ENCODE assay signal across 19 cellular contexts in the genomic region with DNA sequence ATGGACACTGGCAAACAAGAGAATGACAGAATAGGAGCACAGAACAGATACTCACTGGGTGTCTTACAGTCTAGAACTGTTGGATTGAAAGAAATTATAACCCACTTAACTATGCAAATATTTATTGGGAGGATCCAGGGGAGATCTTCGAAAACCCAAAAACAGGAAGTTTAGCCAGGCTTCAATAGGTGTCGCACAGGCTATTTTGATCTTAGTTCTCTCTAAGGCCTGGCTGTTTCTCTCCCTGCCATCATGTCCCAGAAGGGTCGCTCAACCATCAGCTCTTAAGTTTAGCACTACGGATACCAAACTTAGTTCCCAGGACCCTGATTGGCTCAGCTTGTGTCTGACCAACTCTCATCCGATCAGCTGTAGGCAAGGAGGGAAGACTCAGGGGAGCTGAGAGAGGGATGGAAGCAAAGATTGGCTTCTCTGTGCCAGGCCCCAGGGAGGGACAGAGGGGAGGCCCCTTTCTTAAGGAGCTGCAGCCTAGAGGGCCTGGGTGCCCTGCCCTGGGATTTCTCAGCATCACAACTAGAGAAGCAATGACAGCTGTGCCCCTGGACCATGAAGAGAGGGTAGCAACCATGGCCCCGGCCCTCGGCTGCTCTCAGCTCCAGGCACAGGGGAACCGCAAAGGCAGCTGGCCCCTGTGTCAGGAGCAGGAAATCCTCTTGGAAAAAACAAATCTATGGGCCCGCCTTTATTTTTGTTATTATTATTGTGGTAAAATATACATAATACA.
"Had no signal": no experiment of that assay in that cellular context is flagged by ENCODE, and none has a peak within 500 bp of the region (broad histone marks: within the 10 kb centered on the region; RNA-seq: fewer than 3 reads in every experiment).

No MANE protein-coding gene starts in this region.

- DNase-seq: activated CD4-positive, alpha-beta T cell treated with anti-CD3 and anti-CD28 coated beads, Interleukin-2, amount 50 U/mL, for 48 hours; activated CD4-positive, CD25-positive, alpha-beta regulatory T cell treated with anti-CD3 and anti-CD28 coated beads, Interleukin-2, amount 50 U/mL, for 72 hours; activated CD8-positive, alpha-beta memory T cell treated with anti-CD3 and anti-CD28 coated beads, Interleukin-2, amount 10 ng/mL, durations not matched to agents 7 days and 5 days; activated naive CD4-positive, alpha-beta T cell treated with anti-CD3 and anti-CD28 coated beads for 36 hours; activated naive CD8-positive, alpha-beta T cell treated with anti-CD3 and anti-CD28 coated beads, Interleukin-2, amount 50 U/mL, for 24 hours; activated T-cell treated with anti-CD3 and anti-CD28 coated beads, Interleukin-2, amount 50 U/mL, for 1 hour; aorta; cortex of kidney; effector memory CD4-positive, alpha-beta T cell; foreskin fibroblast; glutamatergic neuron; hypothalamus; left ventricle myocardium inferior; occipital lobe; stimulated activated CD4-positive, alpha-beta T cell treated with anti-CD3 and anti-CD28 coated beads, Interleukin-15, amount 100 ng/mL, for 24 hours; stimulated activated CD4-positive, alpha-beta T cell treated with anti-CD3 and anti-CD28 coated beads, Interleukin-4, amount 100 ng/mL, for 1 hour; stimulated activated naive CD4-positive, alpha-beta T cell treated with Interleukin-2 at 50 U/mL for 16 hours; transverse colon had no signal

- H3K27me3 ChIP-seq: right atrium auricular region, transverse colon had no signal

- H3K4me1 ChIP-seq: left ventricle myocardium inferior, right atrium auricular region, transverse colon had no signal

- H3K27ac ChIP-seq: left ventricle myocardium inferior, right atrium auricular region, transverse colon had no signal

- H3K4me3 ChIP-seq: left ventricle myocardium inferior, right atrium auricular region, transverse colon had no signal

- ATAC-seq: activated CD8-positive, alpha-beta memory T cell treated with anti-CD3 and anti-CD28 coated beads, Interleukin-2, amount 10 ng/mL, durations not matched to agents 7 days and 5 days; activated naive CD8-positive, alpha-beta T cell treated with anti-CD3 and anti-CD28 coated beads, Interleukin-2, amount 50 U/mL, for 24 hours had no signal

- H3K36me3 ChIP-seq: left ventricle myocardium inferior, right atrium auricular region, transverse colon had no signal

- H3K9me3 ChIP-seq: right atrium auricular region, transverse colon had no signal
